8 cellular contexts compared by ENCODE assay signal in the genomic region with DNA sequence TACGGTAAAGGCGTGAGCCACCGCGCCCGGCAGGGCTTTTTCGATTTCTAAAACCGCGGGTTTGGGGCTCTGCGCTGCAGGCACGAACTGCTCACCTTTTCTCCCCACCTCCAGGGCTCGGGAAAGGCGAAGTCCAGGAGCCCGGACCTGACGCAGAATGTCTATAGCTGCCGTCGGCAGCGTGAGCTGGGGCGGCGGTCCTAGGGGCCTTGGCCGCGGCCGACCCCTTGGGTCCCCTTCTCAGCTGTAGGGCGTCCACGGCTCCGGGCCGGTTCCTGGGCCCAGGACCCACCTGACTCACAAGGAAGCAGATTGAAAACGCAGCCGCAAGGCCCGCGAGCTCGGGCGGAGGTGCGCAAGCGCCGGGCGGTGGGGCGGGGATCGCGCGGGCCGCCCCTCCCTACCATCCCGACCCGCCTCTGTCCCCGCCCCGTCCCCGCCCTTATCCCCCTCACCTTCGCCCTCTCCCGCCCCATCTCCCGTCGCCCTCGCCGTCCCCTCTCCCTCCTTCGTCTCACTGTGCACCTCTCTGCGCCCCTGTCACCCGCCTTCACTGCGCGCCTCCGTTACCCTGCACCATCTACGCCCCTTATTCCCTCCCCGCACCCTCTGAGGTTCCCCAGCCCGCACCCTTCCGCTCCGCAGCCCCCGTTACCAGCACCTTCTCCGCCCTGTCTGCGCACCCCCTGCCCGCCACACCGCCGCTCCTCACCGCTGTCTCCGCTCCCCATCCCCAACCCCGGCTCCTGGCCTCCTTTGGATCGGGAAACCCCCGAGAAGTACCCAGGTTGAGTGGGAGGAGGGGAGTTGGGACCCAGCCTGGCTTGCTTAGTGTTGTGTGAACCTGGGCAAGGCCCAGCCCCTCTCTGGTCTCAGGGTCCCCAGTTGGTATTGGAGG. TPM values are rescaled to one million over a fixed set of nuclear protein-coding genes. Genes with fewer than 3 reads are reported as not detected.
DNase-seq lines count a peak whose midpoint lies in the region; ATAC-seq and TF ChIP-seq lines count a peak whose summit lies in the region.

A gene with protein sequence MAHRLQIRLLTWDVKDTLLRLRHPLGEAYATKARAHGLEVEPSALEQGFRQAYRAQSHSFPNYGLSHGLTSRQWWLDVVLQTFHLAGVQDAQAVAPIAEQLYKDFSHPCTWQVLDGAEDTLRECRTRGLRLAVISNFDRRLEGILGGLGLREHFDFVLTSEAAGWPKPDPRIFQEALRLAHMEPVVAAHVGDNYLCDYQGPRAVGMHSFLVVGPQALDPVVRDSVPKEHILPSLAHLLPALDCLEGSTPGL (minus strand): TSS at position 353 of the 898 bp plus-strand sequence. CDS start 2,632 bp downstream, outside the sequence.

- H3K9me3 Mint-ChIP-seq in T-cell = no peaks in the 10 kb centered on the region

- peaks cover 13 to 17% (median 16%) of the 10 kb centered on the region in 3 donors for H3K4me1 Mint-ChIP-seq in T-cell

- peak within 1 kb of the TSS; percentile 81 to 88 for H3K27ac Mint-ChIP-seq in T-cell

- DNase-seq in GM06990 (ENCODE audit: extremely low read depth, insufficient read length) (peak; percentile 90), NAMALWA (ENCODE audit: low spot score) (peak; percentile 86), T-cell (peak; percentile 23 to 83 (median 71)), heart right ventricle (peak; percentile 66 to 85), posterior vena cava (ENCODE audit: low spot score) (peak; percentile 93), upper lobe of left lung (peak; percentile 89)

- H3K27me3 ChIP-seq in GM06990 (replicated peaks; ENCODE audit: control insufficient read depth, insufficient read depth, low read length) (no peaks in the 10 kb centered on the region), heart right ventricle (no peaks in the 10 kb centered on the region), upper lobe of left lung (no peaks in the 10 kb centered on the region)

- TF ChIP-seq POLR2A in upper lobe of left lung (IDR thresholded peaks at IDR 0.05) = peak in 3 of 4 donors; percentile 48 to 87 (median 57)

- WGBS in adipose tissue, 3 donors = 1 to 3% (median 2%) methylated on average over 33 to 72 of the region's 74 CpGs
- WGBS in heart right ventricle, 2 donors = 2 to 3% methylated on average over 64 to 73 of the region's 74 CpGs
- WGBS in upper lobe of left lung, 2 donors = 3% methylated on average over 34 to 60 of the region's 74 CpGs

- POLR2A ChIA-PET in HEK293 (lab: Yijun Ruan, JAX) (interaction anchor here (0.6 to 2.0 kb wide), 13 partner anchors 11 to 101 kb away, joined by 3 to 20 read pairs (median 4); a partner anchor contains a TSS), T-cell (lab: Charles Lee) (interaction anchor here (0.6 to 0.7 kb wide), 4 partner anchors 34 to 1904 kb away, joined by 3 to 13 read pairs (median 5); a partner anchor contains a TSS)

- TF ChIP-seq CTCF in GM06990 (IDR thresholded peaks at IDR 0.05; ENCODE audit: insufficient read depth, low read length, poor library complexity, severe bottlenecking) (no peak), HEK293 (tag by site-specific recombination; IDR thresholded peaks at IDR 0.05) (no peak), heart right ventricle (IDR thresholded peaks at IDR 0.05) (no peak), upper lobe of left lung (IDR thresholded peaks at IDR 0.05) (no peak)

- TF ChIP-seq EP300 in upper lobe of left lung (IDR thresholded peaks at IDR 0.05) = no peak

- H3K27ac ChIP-seq in HEK293 (ENCODE audit: extremely low read depth, low read depth, low read length) = peak within 1 kb of the TSS; percentile 81
- no peak within 1 kb of the TSS for H3K27ac ChIP-seq in adipose tissue (ENCODE audit: low read depth, low read length)
- peak within 1 kb of the TSS in 9 of 10 donors; percentile 59 to 84 (median 78) for H3K27ac ChIP-seq in heart right ventricle
- H3K27ac ChIP-seq in upper lobe of left lung = peak within 1 kb of the TSS; percentile 85 to 90 (median 88)

- peaks cover 6% of the 10 kb centered on the region for H3K36me3 Mint-ChIP-seq in T-cell

- H3K4me3 Mint-ChIP-seq in T-cell = peak within 1 kb of the TSS; percentile 81 to 84 (median 83)

- peaks cover 3% of the 10 kb centered on the region; the same call in 1 of the 2 replicates for H3K4me1 ChIP-seq in HEK293 (ENCODE audit: control insufficient read depth, insufficient read depth, low read length)
- H3K4me1 ChIP-seq in heart right ventricle = peaks cover 0 to 17% (median 11%) of the 10 kb centered on the region in 9 donors
- peaks cover 4 to 20% (median 9%) of the 10 kb centered on the region in 4 donors for H3K4me1 ChIP-seq in upper lobe of left lung

- H3K4me3 ChIP-seq in GM06990 (replicated peaks; ENCODE audit: low read depth, low read length) = peak within 1 kb of the TSS; percentile 71
- H3K4me3 ChIP-seq in HEK293 (ENCODE audit: low read depth, low read length) = peak within 1 kb of the TSS; percentile 64
- H3K4me3 ChIP-seq in heart right ventricle = peak within 1 kb of the TSS; percentile 26 to 98 (median 82)
- H3K4me3 ChIP-seq in upper lobe of left lung = peak within 1 kb of the TSS; percentile 68 to 82 (median 76)

- intact Hi-C loops in heart right ventricle (cut with DNase I) = loop anchor here in 1 of 10 donors (5.0 kb wide), 1 partner anchor 35 kb away; a partner anchor contains a TSS
- intact Hi-C loops in posterior vena cava (cut with DNase I) = loop anchor here in 1 of 2 donors (5.0 kb wide), 1 partner anchor 1085 kb away; no protein-coding TSS in a partner anchor

- ATAC-seq in T-cell (replicated peaks in 1 of 4) = peak; percentile 90 to 94 (median 92)
- ATAC-seq in heart right ventricle = peak; percentile 90 to 96 (median 94)
- peak; percentile 88 to 92 for ATAC-seq in upper lobe of left lung (ENCODE audit: low FRiP score in 2 of 2)

- H3K36me3 ChIP-seq in GM06990 (ENCODE audit: control insufficient read depth, insufficient read depth, low read length) = peaks cover 10% of the 10 kb centered on the region
- H3K36me3 ChIP-seq in HEK293 (ENCODE audit: control insufficient read depth in 2 of 2, insufficient read depth in 1 of 2, low read length in 2 of 2) = peaks cover 0 to 32% of the 10 kb centered on the region in 2 experiments; a peak in 2 of 3 replicates
- H3K36me3 ChIP-seq in heart right ventricle = peaks cover 0 to 27% (median 16%) of the 10 kb centered on the region in 9 donors
- peaks cover 0 to 28% (median 15%) of the 10 kb centered on the region in 4 donors for H3K36me3 ChIP-seq in upper lobe of left lung

- H3K9me3 ChIP-seq in HEK293 (ENCODE audit: control insufficient read depth, insufficient read depth, low read depth, low read length) (no peaks in the 10 kb centered on the region), heart right ventricle (no peaks in the 10 kb centered on the region), upper lobe of left lung (no peaks in the 10 kb centered on the region)

- peaks cover 0 to 7% of the 10 kb centered on the region in 2 donors for H3K27me3 Mint-ChIP-seq in T-cell

- CTCF ChIA-PET in HEK293 (lab: Yijun Ruan, JAX) (interaction anchor here (0.7 to 1.1 kb wide), 2 partner anchors 68 to 728 kb away, joined by 3 to 4 read pairs; no protein-coding TSS in a partner anchor), T-cell (lab: Charles Lee) (interaction anchor here (0.6 to 1.2 kb wide), 5 partner anchors 8 to 281 kb away, joined by 4 to 13 read pairs (median 5); a partner anchor contains a TSS)

TF ChIP-seq in HEK293, 187 proteins besides CTCF, POLR2A, EP300 and RAD21 (continues in another document):
- TF ChIP-seq ZNF302 (tag by site-specific recombination; IDR thresholded peaks at IDR 0.05; ENCODE audit: low read depth) (no peak), ZNF629 (tag by site-specific recombination; IDR thresholded peaks at IDR 0.05) (peak; percentile 7; the same call in 1 of the 2 replicates), ZNF239 (tag by site-specific recombination; IDR thresholded peaks at IDR 0.05) (no peak), ZBTB48 (tag by site-specific recombination; IDR thresholded peaks at IDR 0.05) (peak; percentile 73), ZNF510 (tag by site-specific recombination; IDR thresholded peaks at IDR 0.05; ENCODE audit: insufficient replicate concordance) (no peak), ZNF76 (tag by site-specific recombination; IDR thresholded peaks at IDR 0.05; ENCODE audit: borderline replicate concordance, low read depth) (peak; percentile 57; the same call in 1 of the 2 replicates), ZBTB20 (tag by site-specific recombination; IDR thresholded peaks at IDR 0.05) (peak; percentile 87; the same call in 1 of the 2 replicates), ZNF830 (tag by site-specific recombination; IDR thresholded peaks at IDR 0.05; ENCODE audit: low read depth) (no peak)
- TF ChIP-seq, protein P1, sequence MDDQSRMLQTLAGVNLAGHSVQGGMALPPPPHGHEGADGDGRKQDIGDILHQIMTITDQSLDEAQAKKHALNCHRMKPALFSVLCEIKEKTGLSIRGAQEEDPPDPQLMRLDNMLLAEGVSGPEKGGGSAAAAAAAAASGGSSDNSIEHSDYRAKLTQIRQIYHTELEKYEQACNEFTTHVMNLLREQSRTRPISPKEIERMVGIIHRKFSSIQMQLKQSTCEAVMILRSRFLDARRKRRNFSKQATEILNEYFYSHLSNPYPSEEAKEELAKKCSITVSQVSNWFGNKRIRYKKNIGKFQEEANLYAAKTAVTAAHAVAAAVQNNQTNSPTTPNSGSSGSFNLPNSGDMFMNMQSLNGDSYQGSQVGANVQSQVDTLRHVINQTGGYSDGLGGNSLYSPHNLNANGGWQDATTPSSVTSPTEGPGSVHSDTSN (CRISPR knock-in tag; IDR thresholded peaks at IDR 0.05) = 0 out of 2 replicates have a peak, but pooled peaks have one; percentile 30
- TF ChIP-seq, protein P2, sequence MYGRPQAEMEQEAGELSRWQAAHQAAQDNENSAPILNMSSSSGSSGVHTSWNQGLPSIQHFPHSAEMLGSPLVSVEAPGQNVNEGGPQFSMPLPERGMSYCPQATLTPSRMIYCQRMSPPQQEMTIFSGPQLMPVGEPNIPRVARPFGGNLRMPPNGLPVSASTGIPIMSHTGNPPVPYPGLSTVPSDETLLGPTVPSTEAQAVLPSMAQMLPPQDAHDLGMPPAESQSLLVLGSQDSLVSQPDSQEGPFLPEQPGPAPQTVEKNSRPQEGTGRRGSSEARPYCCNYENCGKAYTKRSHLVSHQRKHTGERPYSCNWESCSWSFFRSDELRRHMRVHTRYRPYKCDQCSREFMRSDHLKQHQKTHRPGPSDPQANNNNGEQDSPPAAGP (tag by site-specific recombination; IDR thresholded peaks at IDR 0.05) = no peak; the same call in 1 of the 2 replicates

RNA-seq across cellular contexts. Expression of the gene that starts here (rescaled TPM):
- total RNA-seq in T-cell = 10 to 100 TPM; 15.2 to 34.6 (median 17.4) TPM
- 10 to 100 TPM in 2 of 3 donors, 1 to 10 TPM in 1; 8.1 to 30.5 (median 24.1) TPM for polyA plus RNA-seq in adipose tissue
- total RNA-seq in heart right ventricle = 10 to 100 TPM; 10.9 to 40.3 (median 17.2) TPM
- 10 to 100 TPM; 20.0 to 42.5 TPM for polyA plus RNA-seq in heart right ventricle
- total RNA-seq in posterior vena cava = 10 to 100 TPM in 1 of 2 donors, 1 to 10 TPM in 1; 7.6 to 10.6 TPM
- total RNA-seq in upper lobe of left lung = 10 to 100 TPM; 12.0 to 25.8 (median 19.6) TPM
